In genomic region chr14:95098984-95099599, GRCh38 we compare ENCODE assay signal across 8 cellular contexts. TPM values are rescaled to one million over a fixed set of nuclear protein-coding genes. Genes with fewer than 3 reads are reported as not detected.
A peak's percentile ranks its signal among the peaks of the same experiment; 100 is the strongest.
DNase-seq lines count a peak whose midpoint lies in the region; ATAC-seq, FAIRE-seq and TF ChIP-seq lines count a peak whose summit lies in the region.

No MANE protein-coding gene starts in this region.

- H3K79me2 ChIP-seq in endothelial cell of umbilical vein (ENCODE audit: control insufficient read depth, insufficient read depth, low read length): peaks cover 17% of the 10 kb centered on the region
- peaks cover 2% of the 10 kb centered on the region for H3K79me2 ChIP-seq in mesendoderm (ENCODE audit: control insufficient read depth, insufficient read depth, low read length)

- no peak overlapping the region for H2BK5ac ChIP-seq in mesendoderm (ENCODE audit: low read length)

- dilution Hi-C loops in endothelial cell of umbilical vein (cut with MboI; ENCODE audit: extremely low pct_ligation_motif_present, low sequenced_read_pairs): no loop called here

- WGBS in mesendoderm (ENCODE audit: extremely low coverage, insufficient coverage, low lambda C conversion rate): no CpG with 5 or more reads among the region's 3 CpGs

- DNase-seq in SKM-1 treated with dmso at 0.1 percent for 144 hours (lab: John Stamatoyannopoulos, UW; ENCODE audit: unreplicated experiment) (peak; percentile 3), SKM-1 (lab: John Stamatoyannopoulos, UW; ENCODE audit: unreplicated experiment) (no peak), NCI-H1105 (lab: John Stamatoyannopoulos, UW) (peak; percentile 63), endothelial cell of umbilical vein (ENCODE audit: low read depth, low spot score) (peak; percentile 25), mesendoderm (peak; percentile 84), urothelium cell line (ENCODE audit: low spot score) (peak; percentile 37)

- no peaks in the 10 kb centered on the region for H4K20me1 ChIP-seq in endothelial cell of umbilical vein (replicated peaks; ENCODE audit: control insufficient read depth, extremely low read depth, insufficient read depth, low read length)

- H3K27me3 ChIP-seq in endothelial cell of umbilical vein (ENCODE audit: control insufficient read depth in 2 of 2, insufficient read depth in 2 of 2, low read length in 2 of 2) (no peaks in the 10 kb centered on the region), mesendoderm (ENCODE audit: insufficient read depth, low read length, poor library complexity) (no peaks in the 10 kb centered on the region)

- no peak overlapping the region for H3K23ac ChIP-seq in mesendoderm (ENCODE audit: low read length)

- H4K5ac ChIP-seq in mesendoderm (ENCODE audit: low read length): no peak overlapping the region

- POLR2A ChIA-PET in endothelial cell of umbilical vein (lab: Charles Lee): interaction anchor here (0.7 kb wide), 1 partner anchor 336 kb away, joined by 3 read pairs; no protein-coding TSS in a partner anchor

- no peaks in the 10 kb centered on the region for H3K9me1 ChIP-seq in endothelial cell of umbilical vein (replicated peaks; ENCODE audit: control insufficient read depth, extremely low read depth, insufficient read depth, low read length)

- no peak overlapping the region for H3K27ac ChIP-seq in endothelial cell of umbilical vein (ENCODE audit: insufficient read depth, low read depth, low read length)
- H3K27ac ChIP-seq in mesendoderm (ENCODE audit: low read depth, low read length): no peak overlapping the region

- no peak for TF ChIP-seq POLR2A in endothelial cell of umbilical vein (IDR thresholded peaks at IDR 0.05; ENCODE audit: low read depth, low read length)

- CTCF ChIA-PET in endothelial cell of umbilical vein (lab: Charles Lee): interaction anchor here (0.7 to 1.0 kb wide), 5 partner anchors 10 to 675 kb away, joined by 3 to 4 read pairs (median 3); no protein-coding TSS in a partner anchor

- ATAC-seq in GM18858 (IDR thresholded peaks at IDR 0.05; ENCODE audit: unreplicated experiment): no peak

- no peak overlapping the region for H2AFZ ChIP-seq in endothelial cell of umbilical vein (ENCODE audit: low read depth, low read length)

- H3K4me1 ChIP-seq in endothelial cell of umbilical vein (ENCODE audit: control insufficient read depth, extremely low read depth, insufficient read depth, low read length) (no peaks in the 10 kb centered on the region), mesendoderm (ENCODE audit: control insufficient read depth, low read depth, low read length) (no peaks in the 10 kb centered on the region)

- no peaks in the 10 kb centered on the region for H3K9me3 ChIP-seq in endothelial cell of umbilical vein (replicated peaks; ENCODE audit: control insufficient read depth, insufficient read depth, low read length)

- H2AK5ac ChIP-seq in mesendoderm (ENCODE audit: low read length): no peak overlapping the region

- no peak overlapping the region for H2BK15ac ChIP-seq in mesendoderm (replicated peaks; ENCODE audit: low read depth)

- no peak overlapping the region for H3K4me2 ChIP-seq in endothelial cell of umbilical vein (ENCODE audit: insufficient read depth, low read length)
- H3K4me2 ChIP-seq in mesendoderm (ENCODE audit: low read length): no peak overlapping the region

- H3K79me1 ChIP-seq in mesendoderm (ENCODE audit: low read length): peaks cover 6% of the 10 kb centered on the region

- peak; percentile 38 to 49 for TF ChIP-seq CTCF in endothelial cell of umbilical vein (IDR thresholded peaks at IDR 0.05; ENCODE audit: extremely low read depth in 1 of 2, insufficient read depth in 1 of 2, low read depth in 1 of 2, low read length in 2 of 2)

- H3K4ac ChIP-seq in mesendoderm (ENCODE audit: low read depth, low read length): no peak overlapping the region

- H3K18ac ChIP-seq in mesendoderm (ENCODE audit: low read length): no peak overlapping the region

- no peak overlapping the region for H3K56ac ChIP-seq in mesendoderm (ENCODE audit: low read length)

- H3K36me3 ChIP-seq in endothelial cell of umbilical vein (ENCODE audit: control insufficient read depth in 2 of 2, extremely low read depth in 1 of 2, insufficient read depth in 2 of 2, low read length in 2 of 2) (peaks cover 19% of the 10 kb centered on the region in 2 experiments), mesendoderm (ENCODE audit: control insufficient read depth, insufficient read depth, low read length) (peaks cover 2% of the 10 kb centered on the region)

- H3K4me3 ChIP-seq in endothelial cell of umbilical vein (replicated peaks in 1 of 3; ENCODE audit: insufficient read depth in 1 of 3, low read depth in 1 of 3, low read length in 3 of 3): no peak overlapping the region
- no peak overlapping the region for H3K4me3 ChIP-seq in mesendoderm (ENCODE audit: low read length)

- peak; percentile 79 for FAIRE-seq in TTC549 (lab: Jason Lieb, UNC)
- peak; percentile 67 for FAIRE-seq in endothelial cell of umbilical vein (lab: Jason Lieb, UNC)
- FAIRE-seq in urothelium cell line (lab: Jason Lieb, UNC): no peak

- intact Hi-C loops in endothelial cell of umbilical vein (cut with micrococcal nuclease): loop anchor here (1.0 to 5.0 kb wide), 3 partner anchors 262 to 410 kb away; no protein-coding TSS in a partner anchor

- H4K8ac ChIP-seq in mesendoderm (ENCODE audit: low read depth, low read length): no peak overlapping the region

- H3K9ac ChIP-seq in endothelial cell of umbilical vein (replicated peaks; ENCODE audit: extremely low read depth, insufficient read depth, low read length): no peak overlapping the region
- no peak overlapping the region for H3K9ac ChIP-seq in mesendoderm (ENCODE audit: low read length)

- no TSS peak for BruUV-seq in endothelial cell of umbilical vein (replicated peaks; lab: Mats Ljungman, UMichigan)

- H2BK120ac ChIP-seq in mesendoderm (ENCODE audit: low read depth, low read length): no peak overlapping the region

TF ChIP-seq in endothelial cell of umbilical vein, 7 proteins besides CTCF, POLR2A, EP300 and RAD21:
- TF ChIP-seq FOS (IDR thresholded peaks at IDR 0.05; ENCODE audit: borderline replicate concordance, insufficient read depth, low read length) (no peak), JUN (IDR thresholded peaks at IDR 0.05; ENCODE audit: borderline replicate concordance, insufficient read depth, insufficient read length, low read depth) (no peak), MYC (IDR thresholded peaks at IDR 0.05; ENCODE audit: low read depth, low read length) (no peak), POLR2AphosphoS5 (IDR thresholded peaks at IDR 0.05; ENCODE audit: insufficient read depth, low read depth, low read length) (no peak), MAX (IDR thresholded peaks at IDR 0.05; ENCODE audit: insufficient read depth, insufficient read length) (no peak), EZH2 (IDR thresholded peaks at IDR 0.05; ENCODE audit: borderline replicate concordance, low read depth, low read length, severe bottlenecking) (no peak), GATA2 (IDR thresholded peaks at IDR 0.05; ENCODE audit: insufficient read depth, insufficient read length, low read depth, low read length) (no peak)

RNA-seq across cellular contexts. Expression of gene DICER1, which starts 58.2 kb away (rescaled TPM):
- total RNA-seq in endothelial cell of umbilical vein: 41.1 and 43.6 TPM in 2 replicates
- 8.2 and 8.3 TPM in 2 replicates for polyA plus RNA-seq in endothelial cell of umbilical vein
- polyA plus RNA-seq in endothelial cell of umbilical vein (2011; cell fraction: cytosol; rRNA removed): 4.9 and 7.3 TPM in 2 replicates
- polyA plus RNA-seq in endothelial cell of umbilical vein (2011; cell fraction: nucleus; rRNA removed): 55.9 and 65.8 TPM in 2 replicates
- 13.5 and 16.3 TPM in 2 replicates for polyA plus RNA-seq in endothelial cell of umbilical vein (2012)
- polyA minus RNA-seq in endothelial cell of umbilical vein: 68.4 and 71.1 TPM in 2 replicates
- polyA minus RNA-seq in endothelial cell of umbilical vein (2011; cell fraction: cytosol; rRNA and poly(A)+ RNA removed): 39.0 TPM
- 78.9 and 114 TPM in 2 replicates for polyA minus RNA-seq in endothelial cell of umbilical vein (2011; cell fraction: nucleus; rRNA and poly(A)+ RNA removed)
- polyA plus RNA-seq in mesendoderm (2013, experiment 1 of 2): 76.8 TPM
- polyA plus RNA-seq in mesendoderm (2013, experiment 2 of 2): 79.1 TPM
